ENCODE assay signal across 19 cellular contexts in the genomic region with DNA sequence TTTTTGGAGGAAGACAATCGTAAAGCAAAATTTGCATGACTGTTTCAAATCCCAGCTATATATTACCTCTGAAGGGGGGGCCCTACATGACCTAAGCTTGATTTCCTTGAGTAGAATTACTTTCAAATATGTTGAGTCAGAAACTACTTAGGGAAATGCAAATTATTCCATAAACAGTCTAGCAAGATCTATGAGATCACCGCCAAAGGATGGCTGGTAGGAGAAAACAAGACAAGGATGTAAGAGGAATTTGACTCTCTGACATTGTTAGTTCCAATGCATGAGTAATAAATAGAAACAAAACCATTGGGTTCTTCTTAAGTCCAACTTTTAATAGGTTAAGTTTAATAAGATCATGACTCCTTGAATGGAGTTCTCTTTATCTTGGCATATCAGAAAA.
"Had no signal": no experiment of that assay in that cellular context is flagged by ENCODE, and none has a peak within 500 bp of the region (broad histone marks: within the 10 kb centered on the region; RNA-seq: fewer than 3 reads in every experiment).

No MANE protein-coding gene starts in this region.

- H3K4me3 ChIP-seq: dorsolateral prefrontal cortex, esophagus squamous epithelium, gastrocnemius medialis, prostate gland, sigmoid colon, thoracic aorta, tibial nerve, upper lobe of left lung had no signal

- H3K4me1 Mint-ChIP-seq: naive thymus-derived CD8-positive, alpha-beta T cell; nephron progenitor cell; stimulated activated naive B cell treated with anti-CD40 and anti-IgM and Interleukin-4, amounts not matched to agents 10 μg/mL and 1 μg/mL and 100 μg/mL, for 72 hours had no signal

- H3K4me3 Mint-ChIP-seq: naive thymus-derived CD8-positive, alpha-beta T cell; nephron progenitor cell; stimulated activated naive B cell treated with anti-CD40 and anti-IgM and Interleukin-4, amounts not matched to agents 10 μg/mL and 1 μg/mL and 100 μg/mL, for 72 hours; stimulated activated naive CD8-positive, alpha-beta T cell treated with anti-CD3 and anti-CD28 coated beads, Interleukin-15, Interleukin-2, amounts not matched to agents 100 ng/mL and 50 ng/mL, for 24 hours had no signal

- ATAC-seq: gastrocnemius medialis; left lobe of liver; naive thymus-derived CD8-positive, alpha-beta T cell; right cardiac atrium; stimulated activated naive B cell treated with anti-CD40 and anti-IgM and Interleukin-4, amounts not matched to agents 10 μg/mL and 1 μg/mL and 100 μg/mL, for 72 hours had no signal

- DNase-seq: dorsolateral prefrontal cortex; effector CD4-positive, alpha-beta T cell; erythroblast; esophagus squamous epithelium; gastrocnemius medialis; head of caudate nucleus; naive thymus-derived CD8-positive, alpha-beta T cell; nephron progenitor cell; nucleus accumbens; right cardiac atrium; sigmoid colon; stimulated activated CD4-positive, alpha-beta T cell treated with anti-CD3 and anti-CD28 coated beads, Interleukin-4, amount 100 ng/mL, for 4 hours; stimulated activated naive B cell treated with anti-CD40 and anti-IgM and Interleukin-4, amounts not matched to agents 10 μg/mL and 1 μg/mL and 100 μg/mL, for 72 hours; upper lobe of left lung had no signal

- H3K9me3 Mint-ChIP-seq: nephron progenitor cell; stimulated activated naive CD8-positive, alpha-beta T cell treated with anti-CD3 and anti-CD28 coated beads, Interleukin-15, Interleukin-2, amounts not matched to agents 100 ng/mL and 50 ng/mL, for 24 hours had no signal

- H3K27me3 ChIP-seq: dorsolateral prefrontal cortex, esophagus squamous epithelium, gastrocnemius medialis, sigmoid colon, tibial nerve, upper lobe of left lung had no signal

- H3K27me3 Mint-ChIP-seq: naive thymus-derived CD8-positive, alpha-beta T cell; stimulated activated naive B cell treated with anti-CD40 and anti-IgM and Interleukin-4, amounts not matched to agents 10 μg/mL and 1 μg/mL and 100 μg/mL, for 72 hours; stimulated activated naive CD8-positive, alpha-beta T cell treated with anti-CD3 and anti-CD28 coated beads, Interleukin-15, Interleukin-2, amounts not matched to agents 100 ng/mL and 50 ng/mL, for 24 hours had no signal

- H3K27ac ChIP-seq: dorsolateral prefrontal cortex, esophagus squamous epithelium, gastrocnemius medialis, prostate gland, sigmoid colon, thoracic aorta, tibial nerve, upper lobe of left lung had no signal

- H3K4me1 ChIP-seq: esophagus squamous epithelium, gastrocnemius medialis, prostate gland, sigmoid colon, tibial nerve, upper lobe of left lung had no signal

- H3K9me3 ChIP-seq: esophagus squamous epithelium, gastrocnemius medialis, prostate gland, sigmoid colon, thoracic aorta, tibial nerve, upper lobe of left lung had no signal

- H3K36me3 ChIP-seq: esophagus squamous epithelium, gastrocnemius medialis, prostate gland, sigmoid colon, thoracic aorta, tibial nerve, upper lobe of left lung had no signal

- H3K36me3 Mint-ChIP-seq: naive thymus-derived CD8-positive, alpha-beta T cell; stimulated activated naive B cell treated with anti-CD40 and anti-IgM and Interleukin-4, amounts not matched to agents 10 μg/mL and 1 μg/mL and 100 μg/mL, for 72 hours had no signal

- H3K27ac Mint-ChIP-seq: naive thymus-derived CD8-positive, alpha-beta T cell; nephron progenitor cell; stimulated activated naive B cell treated with anti-CD40 and anti-IgM and Interleukin-4, amounts not matched to agents 10 μg/mL and 1 μg/mL and 100 μg/mL, for 72 hours; stimulated activated naive CD8-positive, alpha-beta T cell treated with anti-CD3 and anti-CD28 coated beads, Interleukin-15, Interleukin-2, amounts not matched to agents 100 ng/mL and 50 ng/mL, for 24 hours had no signal
